21 cellular contexts compared by ENCODE assay signal in the genomic region with DNA sequence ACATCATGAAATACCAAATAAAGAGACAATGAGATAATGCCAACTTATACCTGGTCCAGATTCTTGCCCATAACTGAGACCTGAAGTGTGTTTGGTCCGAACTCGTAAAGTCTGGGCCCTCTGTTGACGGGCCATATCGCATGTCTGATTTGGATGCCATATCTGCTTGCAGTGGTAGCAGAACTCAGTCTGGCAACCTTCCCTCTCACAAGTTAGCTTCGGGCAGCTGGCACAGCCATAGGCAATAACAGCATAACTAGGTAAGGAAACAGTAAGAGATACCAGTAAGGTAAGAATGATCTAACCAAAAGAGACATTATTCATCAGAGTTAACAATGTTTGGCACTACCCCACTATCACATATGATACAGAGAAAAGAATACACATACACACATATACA. TPM values are rescaled to one million over a fixed set of nuclear protein-coding genes. Genes with fewer than 3 reads are reported as not detected.
DNase-seq lines count a peak whose midpoint lies in the region; ATAC-seq and TF ChIP-seq lines count a peak whose summit lies in the region.
"Had no signal": no experiment of that assay in that cellular context is flagged by ENCODE, and none has a peak within 500 bp of the region (broad histone marks: within the 10 kb centered on the region; RNA-seq: fewer than 3 reads in every experiment).

No MANE protein-coding gene starts in this region.

- no peak for TF ChIP-seq CTCF in SU-DHL-6 (IDR thresholded peaks at IDR 0.05; ENCODE audit: insufficient read depth, low read length, poor library complexity, severe bottlenecking)
- TF ChIP-seq CTCF in tibial artery (IDR thresholded peaks at IDR 0.05): no peak
- TF ChIP-seq CTCF in thyroid gland (IDR thresholded peaks at IDR 0.05): no peak

- no peaks in the 10 kb centered on the region for H4K20me1 ChIP-seq in SU-DHL-6 (ENCODE audit: low read depth, low read length)

- peaks cover 7% of the 10 kb centered on the region; the same call in 1 of the 2 replicates for H3F3A ChIP-seq in SU-DHL-6 (ENCODE audit: insufficient read depth)

- H3K9ac ChIP-seq in SU-DHL-6 (ENCODE audit: low read length): no peak overlapping the region
- H3K9ac ChIP-seq: SK-N-SH had no signal

- no peak overlapping the region for H2AFZ ChIP-seq in SU-DHL-6 (ENCODE audit: low read depth, low read length, severe bottlenecking)
- H2AFZ ChIP-seq: PC-9 had no signal

- peak; percentile 22 for DNase-seq in DMS53 (lab: John Stamatoyannopoulos, UW)
- DNase-seq in DMS53 treated with DMSO at 0.1 percent for 48 hours (lab: John Stamatoyannopoulos, UW; ENCODE audit: unreplicated experiment): no peak
- DNase-seq in left lobe of liver (ENCODE audit: low spot score): no peak
- no peak for DNase-seq in tibial artery
- DNase-seq in thyroid gland: no peak
- no peak for DNase-seq in SKM-1 (lab: John Stamatoyannopoulos, UW; ENCODE audit: unreplicated experiment)
- DNase-seq: activated CD8-positive, alpha-beta T cell treated with anti-CD3 and anti-CD28 coated beads for 36 hours; effector memory CD8-positive, alpha-beta T cell; hippocampal formation; midbrain; NCI-H1048; NCI-H2081 treated with DMSO at 0.1 percent for 48 hours; NCI-H526; PC-9; SK-N-SH; stimulated activated CD4-positive, alpha-beta T cell treated with anti-CD3 and anti-CD28 coated beads, Interleukin-2, amount 100 ng/mL, for 48 hours; substantia nigra had no signal

- H3K9me3 ChIP-seq in SU-DHL-6 (ENCODE audit: insufficient read depth, low read length) (no peaks in the 10 kb centered on the region), tibial artery (no peaks in the 10 kb centered on the region), thyroid gland (no peaks in the 10 kb centered on the region)
- H3K9me3 ChIP-seq: SK-N-SH had no signal

- H3K27ac ChIP-seq in SU-DHL-6 (ENCODE audit: low read depth, low read length) (peak overlapping the region; percentile 58), tibial artery (peak overlapping the region; percentile 68 to 78), thyroid gland (no peak overlapping the region)
- H3K27ac ChIP-seq: C4-2B had no signal

- H3K4me1 ChIP-seq in tibial artery: peaks cover 0 to 77% (median 40%) of the 10 kb centered on the region in 4 donors
- H3K4me1 ChIP-seq in thyroid gland: peaks cover 8 to 15% of the 10 kb centered on the region in 2 donors

- peaks cover 16% of the 10 kb centered on the region; the same call in 1 of the 2 replicates for H3K79me2 ChIP-seq in SU-DHL-6 (ENCODE audit: insufficient read depth, low read length)

- no peak overlapping the region for H3K4me3 ChIP-seq in SU-DHL-6 (ENCODE audit: insufficient read depth, low read length, poor library complexity, severe bottlenecking)
- H3K4me3 ChIP-seq in tibial artery: no peak overlapping the region
- H3K4me3 ChIP-seq in thyroid gland (replicated peaks in 1 of 3): no peak overlapping the region
- H3K4me3 ChIP-seq: K562, PC-9 had no signal

- H3K9me2 ChIP-seq in SU-DHL-6 (replicated peaks; ENCODE audit: insufficient read depth, low read length): no peaks in the 10 kb centered on the region
- H3K9me2 ChIP-seq: SK-N-SH had no signal

- intact Hi-C loops in tibial artery (cut with DNase I; ENCODE audit: low total_unique reads) (no loop called here), thyroid gland (cut with DNase I) (no loop called here)

- TF ChIP-seq POLR2A in thyroid gland (IDR thresholded peaks at IDR 0.05): no peak

- WGBS in thyroid gland, 2 donors: 93 to 95% methylated on average over 5 of the region's 5 CpGs

- H3K36me3 ChIP-seq in SU-DHL-6 (ENCODE audit: low read length): no peaks in the 10 kb centered on the region; the same call in 1 of the 2 replicates
- peaks cover 0 to 20% (median 5%) of the 10 kb centered on the region in 3 donors for H3K36me3 ChIP-seq in tibial artery
- peaks cover 12 to 18% of the 10 kb centered on the region in 2 donors for H3K36me3 ChIP-seq in thyroid gland

- no peak overlapping the region for H3K4me2 ChIP-seq in SU-DHL-6 (ENCODE audit: low read depth, low read length, poor library complexity, severe bottlenecking)
- H3K4me2 ChIP-seq: PC-9, SK-N-SH had no signal

- H3K27me3 ChIP-seq in SU-DHL-6 (ENCODE audit: low read length) (no peaks in the 10 kb centered on the region), tibial artery (no peaks in the 10 kb centered on the region), thyroid gland (no peaks in the 10 kb centered on the region)

- ATAC-seq in left lobe of liver: peak; percentile 32
- no peak for ATAC-seq in HG02798 (IDR thresholded peaks at IDR 0.05; ENCODE audit: poor library complexity, unreplicated experiment)
- ATAC-seq: activated CD8-positive, alpha-beta T cell treated with anti-CD3 and anti-CD28 coated beads for 36 hours; effector memory CD8-positive, alpha-beta T cell; K562 had no signal

RNA-seq across cellular contexts. Expression of a gene that starts 15.1 kb away (rescaled TPM):
- total RNA-seq in left lobe of liver (6.6 TPM), thyroid gland (10 to 100 TPM; 13.6 to 24.6 (median 22.4) TPM)

RNA-seq across cellular contexts. Expression of a gene that starts 48.3 kb away (rescaled TPM):
- total RNA-seq in left lobe of liver (6.1 TPM), thyroid gland (100 to 1,000 TPM in 2 of 4 donors, 10 to 100 TPM in 2; 32.6 to 158 (median 101) TPM)

Comparison
In these comparisons a context has a peak if more than half of its experiments do, and no peak if none do; other contexts are left out.
1. H3K27ac ChIP-seq: peak in SU-DHL-6 (single experiment) and tibial artery (2 of 2); none in thyroid gland (0 of 3).